In genomic region chr16:1048442-1049112, GRCh38 we compare ENCODE assay signal across 8 cellular contexts. TPM values are rescaled to one million over a fixed set of nuclear protein-coding genes. Genes with fewer than 3 reads are reported as not detected.
DNase-seq lines count a peak whose midpoint lies in the region; ATAC-seq and TF ChIP-seq lines count a peak whose summit lies in the region.

No MANE protein-coding gene starts in this region.

- peak overlapping the region; percentile 38 for H3K4me2 ChIP-seq in hepatocyte

- 35% methylated on average over 23 of the region's 37 CpGs for WGBS in hepatocyte (ENCODE audit: low lambda C conversion rate, missing lambda C conversion rate)
- 48% methylated on average over 21 of the region's 37 CpGs; no CpG with 5 or more reads in 1 of the 2 donors for WGBS in testis, 2 donors

- H3K4me3 ChIP-seq in hepatocyte (no peak overlapping the region), testis (no peak overlapping the region)

- no peaks in the 10 kb centered on the region for H3K27me3 ChIP-seq in hepatocyte
- no peaks in the 10 kb centered on the region for H3K27me3 ChIP-seq in testis

- POLR2A ChIA-PET in MCF 10A (lab: Yijun Ruan, JAX) = no interaction called here

- CTCF ChIA-PET in MCF 10A (lab: Yijun Ruan, JAX) = interaction anchor here (0.6 to 1.4 kb wide), 3 partner anchors 9 to 1904 kb away, joined by 3 to 4 read pairs (median 3); no protein-coding TSS in a partner anchor

- no peaks in the 10 kb centered on the region for H3K4me1 Mint-ChIP-seq in MCF 10A (ENCODE audit: insufficient read depth, unreplicated experiment)

- TF ChIP-seq CTCF in MCF 10A (IDR thresholded peaks at IDR 0.05; ENCODE audit: unreplicated experiment) (no peak), hepatocyte (IDR thresholded peaks at IDR 0.05; ENCODE audit: poor library complexity) (no peak), testis (IDR thresholded peaks at IDR 0.05) (no peak)

- H3K4me1 ChIP-seq in hepatocyte (ENCODE audit: insufficient read depth) (peaks cover 5% of the 10 kb centered on the region), testis (peaks cover 13% of the 10 kb centered on the region)

- intact Hi-C loops in MCF 10A (cut with micrococcal nuclease) = no loop called here
- intact Hi-C loops in testis (cut with DNase I; ENCODE audit: low total_unique reads) = no loop called here

- no peak overlapping the region for H3K27ac Mint-ChIP-seq in MCF 10A (ENCODE audit: low read depth, unreplicated experiment)

- no peaks in the 10 kb centered on the region for H3K79me2 ChIP-seq in hepatocyte

- TF ChIP-seq POLR2A in testis (IDR thresholded peaks at IDR 0.05) = no peak

- H3K9me3 Mint-ChIP-seq in MCF 10A (ENCODE audit: unreplicated experiment) = no peaks in the 10 kb centered on the region

- H3K4me3 Mint-ChIP-seq in MCF 10A (ENCODE audit: unreplicated experiment) = no peak overlapping the region

- H3K9me2 ChIP-seq in hepatocyte (replicated peaks; ENCODE audit: insufficient read depth) = no peaks in the 10 kb centered on the region

- in situ Hi-C loops in T47D (cut with HindIII; ENCODE audit: low pct_unique_long_range_greater_than_20kb, low sequenced_read_pairs) = no loop called here
- in situ Hi-C loops in KBM-7 (cut with MboI; ENCODE audit: low pct_unique_long_range_greater_than_20kb, low sequenced_read_pairs) = no loop called here

- no peak overlapping the region for H2AFZ ChIP-seq in hepatocyte

- no peaks in the 10 kb centered on the region for H3K9me3 ChIP-seq in hepatocyte (ENCODE audit: low read depth)
- H3K9me3 ChIP-seq in testis = no peaks in the 10 kb centered on the region

- H3K27me3 Mint-ChIP-seq in MCF 10A (ENCODE audit: insufficient read depth, unreplicated experiment) = no peaks in the 10 kb centered on the region

- H4K20me1 ChIP-seq in hepatocyte (ENCODE audit: insufficient read depth, poor library complexity, severe bottlenecking) = no peaks in the 10 kb centered on the region

- H3K36me3 ChIP-seq in hepatocyte (replicated peaks; ENCODE audit: insufficient read depth, low read depth) (no peaks in the 10 kb centered on the region), testis (ENCODE audit: low read depth, missing control alignments) (no peaks in the 10 kb centered on the region)

- DNase-seq in T47D (ENCODE audit: low read depth in 1 of 2, low spot score in 1 of 2) (peak; percentile 78 to 79), MCF 10A (ENCODE audit: unreplicated experiment) (no peak), hepatocyte (ENCODE audit: low spot score) (peak; percentile 87), testis (peak; percentile 72), KBM-7 (no peak)
- DNase-seq in activated effector memory CD4-positive, alpha-beta T cell treated with anti-CD3 and anti-CD28 coated beads, Interleukin-2, amount 50 U/mL, for 16 hours = no peak

- H3K27ac ChIP-seq in hepatocyte = no peak overlapping the region
- H3K27ac ChIP-seq in testis = no peak overlapping the region

- H3K36me3 Mint-ChIP-seq in MCF 10A (ENCODE audit: insufficient read depth, unreplicated experiment) = no peaks in the 10 kb centered on the region

- ATAC-seq in SK-N-SH treated with all-trans-retinoic acid at 6 μM for 48 hours (peak; percentile 64), HG03135 (IDR thresholded peaks at IDR 0.05; ENCODE audit: unreplicated experiment) (no peak)

- no TSS peak for BruUV-seq in MCF 10A (replicated peaks; lab: Mats Ljungman, UMichigan)

TF ChIP-seq in SK-N-SH treated with all-trans-retinoic acid at 6 μM for 48 hours, 23 proteins besides CTCF, POLR2A, EP300 and RAD21:
- TF ChIP-seq ZNF70 (CRISPR knock-in tag; IDR thresholded peaks at IDR 0.05) (no peak), RARB (CRISPR knock-in tag; IDR thresholded peaks at IDR 0.05) (no peak), TCF4 (CRISPR knock-in tag; IDR thresholded peaks at IDR 0.05; ENCODE audit: borderline replicate concordance) (no peak), CSDC2 (CRISPR knock-in tag; IDR thresholded peaks at IDR 0.05) (no peak), OSR1 (CRISPR knock-in tag; IDR thresholded peaks at IDR 0.05) (no peak), TSHZ2 (CRISPR knock-in tag; IDR thresholded peaks at IDR 0.05) (no peak), BACH2 (CRISPR knock-in tag; IDR thresholded peaks at IDR 0.05; ENCODE audit: borderline replicate concordance) (no peak), ZNF8 (CRISPR knock-in tag; IDR thresholded peaks at IDR 0.05) (no peak), PPARA (CRISPR knock-in tag; IDR thresholded peaks at IDR 0.05; ENCODE audit: borderline replicate concordance) (no peak), TOX (CRISPR knock-in tag; IDR thresholded peaks at IDR 0.05; ENCODE audit: borderline replicate concordance) (no peak), POU6F1 (CRISPR knock-in tag; IDR thresholded peaks at IDR 0.05; ENCODE audit: borderline replicate concordance, low read depth) (no peak)

RNA-seq across cellular contexts. Expression of gene SSTR5, which starts 24.0 kb away (rescaled TPM):
- total RNA-seq in MCF 10A (2022) = not detected in 2 replicates
- total RNA-seq in hepatocyte = 0.77 TPM in 1 of 2 replicates, not detected in the other
- 1.3 TPM in 1 of 2 replicates, not detected in the other for polyA plus RNA-seq in hepatocyte
- total RNA-seq in testis = under 1 TPM in 1 of 2 donors, not detected in 1; 0.31 TPM
- not detected for polyA plus RNA-seq in testis (ENCODE audit: insufficient read depth, low read depth, low replicate concordance)

RNA-seq across cellular contexts. Expression of gene C1QTNF8, which starts 47.5 kb away (rescaled TPM):
- not detected in 2 replicates for total RNA-seq in MCF 10A (2022)
- total RNA-seq in hepatocyte = not detected in 2 replicates
- 0.10 TPM in 1 of 2 replicates, not detected in the other for polyA plus RNA-seq in hepatocyte
- 1 to 10 TPM; 1.3 to 2.7 TPM for total RNA-seq in testis
- not detected for polyA plus RNA-seq in testis (ENCODE audit: insufficient read depth, low read depth, low replicate concordance)

Comparison
In these comparisons a context has a peak if more than half of its experiments do, and no peak if none do; other contexts are left out.
1. DNase-seq: peak in T47D (2 of 2), hepatocyte (single experiment) and testis (single experiment); none in MCF 10A (single experiment), KBM-7 (single experiment) and activated effector memory CD4-positive, alpha-beta T cell treated with anti-CD3 and anti-CD28 coated beads, Interleukin-2, amount 50 U/mL, for 16 hours (single experiment).